In the genomic region with DNA sequence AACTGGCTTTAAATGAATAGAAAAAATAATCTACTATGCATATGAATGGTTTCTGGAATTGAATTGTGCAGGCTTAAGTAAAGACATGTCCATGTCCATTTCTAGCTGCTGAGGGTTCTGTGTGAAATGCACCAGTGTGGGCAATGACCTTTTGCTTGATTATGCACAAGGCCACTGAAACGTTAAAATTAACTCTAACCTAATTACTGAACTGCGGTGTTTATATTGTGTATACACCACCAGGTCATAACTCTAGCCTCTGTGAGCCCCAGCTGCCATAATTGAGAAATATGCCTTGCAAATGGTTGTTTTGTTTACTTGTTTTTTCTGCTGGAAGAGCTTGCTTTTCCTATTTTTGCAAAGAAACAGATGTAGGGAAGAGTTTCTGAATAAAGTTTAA, we compare ENCODE assay signal across 19 cellular contexts. TPM values are rescaled to one million over a fixed set of nuclear protein-coding genes. Genes with fewer than 3 reads are reported as not detected.
A peak's percentile ranks its signal among the peaks of the same experiment; 100 is the strongest.
DNase-seq lines count a peak whose midpoint lies in the region; ATAC-seq and TF ChIP-seq lines count a peak whose summit lies in the region.
"Had no signal": no experiment of that assay in that cellular context is flagged by ENCODE, and none has a peak within 500 bp of the region (broad histone marks: within the 10 kb centered on the region; RNA-seq: fewer than 3 reads in every experiment).

No MANE protein-coding gene starts in this region.

- intact Hi-C loops in PC-9 (cut with micrococcal nuclease; ENCODE audit: unreplicated experiment) = no loop called here

- TF ChIP-seq CTCF in PC-9 (conservative IDR thresholded peaks at IDR 0.05) (no peak), glutamatergic neuron (IDR thresholded peaks at IDR 0.05; ENCODE audit: partially characterized antibody, unreplicated experiment) (no peak)

- H2AFZ ChIP-seq in PC-9 (0 out of 2 replicates have a peak overlapping the region, but pooled peaks have one; percentile 46), neuron (ENCODE audit: low read depth, low read length) (peak overlapping the region; percentile 44)

- H3K27ac Mint-ChIP-seq in glutamatergic neuron (ENCODE audit: unreplicated experiment) = no peak overlapping the region
- H3K27ac Mint-ChIP-seq: B cell; CD4-positive, CD25-positive, alpha-beta regulatory T cell; CD8-positive, alpha-beta T cell; HFFc6 had no signal

- no peak overlapping the region for H3K4me2 ChIP-seq in PC-9
- H3K4me2 ChIP-seq: BLaER1, GM23338 had no signal

- CTCF ChIA-PET in PC-9 (lab: Charles Lee) = no interaction called here

- DNase-seq in PC-9 (peak in 1 of 2 experiments; percentile 28), cerebellar cortex (ENCODE audit: low spot score) (peak; percentile 26), superior temporal gyrus (ENCODE audit: extremely low spot score) (peak; percentile 8), glutamatergic neuron (no peak)
- DNase-seq: Caco-2; CD4-positive, CD25-positive, alpha-beta regulatory T cell; CD8-positive, alpha-beta T cell; DMS153; DND-41; H9; HFFc6 had no signal

- H3K27ac ChIP-seq in PC-9 = no peak overlapping the region
- H3K27ac ChIP-seq: BLaER1, C4-2B had no signal

- H3K9me3 ChIP-seq in PC-9 (ENCODE audit: insufficient read depth, low read depth) (no peaks in the 10 kb centered on the region), neuron (ENCODE audit: low read length) (no peaks in the 10 kb centered on the region)
- H3K9me3 ChIP-seq: BLaER1, Caco-2 had no signal

- H3K4me1 Mint-ChIP-seq in glutamatergic neuron (ENCODE audit: low read depth, unreplicated experiment) = no peaks in the 10 kb centered on the region
- H3K4me1 Mint-ChIP-seq: B cell; CD4-positive, CD25-positive, alpha-beta regulatory T cell had no signal

- no TSS peak for BruUV-seq in PC-9 (replicated peaks; lab: Mats Ljungman, UMichigan)

- no peaks in the 10 kb centered on the region for H3K27me3 Mint-ChIP-seq in glutamatergic neuron (ENCODE audit: unreplicated experiment)
- H3K27me3 Mint-ChIP-seq: CD4-positive, CD25-positive, alpha-beta regulatory T cell had no signal

- no peaks in the 10 kb centered on the region for H3K9me2 ChIP-seq in PC-9 (ENCODE audit: insufficient read depth)

- H3K4me3 Mint-ChIP-seq in glutamatergic neuron (ENCODE audit: unreplicated experiment) = no peak overlapping the region
- H3K4me3 Mint-ChIP-seq: B cell; CD4-positive, CD25-positive, alpha-beta regulatory T cell; CD8-positive, alpha-beta T cell; GM23338; H9; HFFc6 had no signal

- no peaks in the 10 kb centered on the region for H3K79me2 ChIP-seq in PC-9 (ENCODE audit: low read depth)

- POLR2A ChIA-PET in PC-9 (lab: Charles Lee; ENCODE audit: unreplicated experiment) = no interaction called here

- H3K27me3 ChIP-seq in PC-9 (ENCODE audit: insufficient read depth, low read depth) (no peaks in the 10 kb centered on the region), neuron (ENCODE audit: insufficient read depth, low read length) (no peaks in the 10 kb centered on the region)
- H3K27me3 ChIP-seq: BLaER1 had no signal

- H4K20me1 ChIP-seq in PC-9 (ENCODE audit: insufficient read depth) = no peaks in the 10 kb centered on the region
- H4K20me1 ChIP-seq: BLaER1 had no signal

- H3K36me3 Mint-ChIP-seq in glutamatergic neuron (ENCODE audit: unreplicated experiment) = no peaks in the 10 kb centered on the region
- H3K36me3 Mint-ChIP-seq: CD4-positive, CD25-positive, alpha-beta regulatory T cell; CD8-positive, alpha-beta T cell had no signal

- H3K4me3 ChIP-seq in PC-9 (no peak overlapping the region), neuron (ENCODE audit: low read length) (no peak overlapping the region)
- H3K4me3 ChIP-seq: BLaER1, GM23338 had no signal

- H3K9me3 Mint-ChIP-seq in glutamatergic neuron (ENCODE audit: unreplicated experiment) = no peaks in the 10 kb centered on the region
- H3K9me3 Mint-ChIP-seq: CD8-positive, alpha-beta T cell; HFFc6 had no signal

- no peaks in the 10 kb centered on the region for H3F3A ChIP-seq in PC-9 (ENCODE audit: insufficient read depth, low read depth)

- H3K4me1 ChIP-seq in PC-9 (replicated peaks; ENCODE audit: insufficient read depth) (no peaks in the 10 kb centered on the region), neuron (ENCODE audit: insufficient read depth, low read length) (peaks cover 22% of the 10 kb centered on the region)
- H3K4me1 ChIP-seq: BLaER1, Caco-2 had no signal

- ATAC-seq in GM18520 (IDR thresholded peaks at IDR 0.05; ENCODE audit: unreplicated experiment) (no peak), HG02678 (IDR thresholded peaks at IDR 0.05; ENCODE audit: unreplicated experiment) (no peak)
- ATAC-seq: CD8-positive, alpha-beta T cell had no signal

- H3K36me3 ChIP-seq in PC-9 (ENCODE audit: low read depth) = no peaks in the 10 kb centered on the region
- H3K36me3 ChIP-seq in neuron (ENCODE audit: insufficient read depth, low read length) = no peaks in the 10 kb centered on the region
- H3K36me3 ChIP-seq: BLaER1 had no signal

RNA-seq across cellular contexts. Expression of gene RSPO3, which starts 46.1 kb away (rescaled TPM):
- total RNA-seq in PC-9 (2021) (not detected in 2 replicates), glutamatergic neuron (ENCODE audit: unreplicated experiment) (not detected)
- total RNA-seq: A172; B cell; CD4-positive, CD25-positive, alpha-beta regulatory T cell; CD8-positive, alpha-beta T cell; GM23338; H9; HFFc6 had no signal
